Comparison of ENCODE assay signal across 2 cellular contexts in the genomic region with DNA sequence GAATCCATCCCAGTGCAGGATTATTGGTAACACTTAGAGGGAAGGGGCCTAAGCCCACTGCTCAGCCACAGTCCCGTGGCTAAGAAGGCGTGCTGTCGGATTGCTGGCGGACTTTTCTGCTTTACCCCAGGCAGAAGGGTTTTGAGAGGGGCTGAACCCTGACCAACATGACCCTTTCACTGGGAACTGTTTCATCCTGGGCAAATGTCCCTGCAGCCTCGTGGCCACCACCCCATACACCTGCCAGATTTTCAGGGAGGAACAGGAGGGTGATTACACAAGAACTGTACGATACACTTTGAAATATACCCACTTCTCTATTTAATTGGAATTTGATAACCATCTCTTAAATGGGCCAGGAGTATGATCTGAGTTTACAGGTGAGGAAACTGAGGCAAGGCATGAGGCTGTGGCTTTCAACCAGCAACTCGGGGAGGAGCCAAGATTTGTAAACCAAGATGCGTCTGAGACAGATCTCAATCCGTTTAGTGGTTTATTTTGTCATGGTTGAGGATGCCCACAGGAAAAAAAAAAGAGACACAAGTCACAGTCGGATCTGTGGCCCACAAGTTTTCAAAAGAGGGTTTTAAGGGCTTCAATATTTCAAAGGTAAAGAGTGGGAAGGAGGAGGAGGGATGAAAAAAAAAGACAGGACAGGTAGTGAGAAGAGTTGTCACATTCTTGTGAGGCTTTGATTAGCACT.
A peak's percentile ranks its signal among the peaks of the same experiment; 100 is the strongest.
TF ChIP-seq lines count a peak whose summit lies in the region.

No MANE protein-coding gene starts in this region.

TF ChIP-seq in liver, 16 proteins besides CTCF, POLR2A, EP300 and RAD21:
- TF ChIP-seq, protein P1, sequence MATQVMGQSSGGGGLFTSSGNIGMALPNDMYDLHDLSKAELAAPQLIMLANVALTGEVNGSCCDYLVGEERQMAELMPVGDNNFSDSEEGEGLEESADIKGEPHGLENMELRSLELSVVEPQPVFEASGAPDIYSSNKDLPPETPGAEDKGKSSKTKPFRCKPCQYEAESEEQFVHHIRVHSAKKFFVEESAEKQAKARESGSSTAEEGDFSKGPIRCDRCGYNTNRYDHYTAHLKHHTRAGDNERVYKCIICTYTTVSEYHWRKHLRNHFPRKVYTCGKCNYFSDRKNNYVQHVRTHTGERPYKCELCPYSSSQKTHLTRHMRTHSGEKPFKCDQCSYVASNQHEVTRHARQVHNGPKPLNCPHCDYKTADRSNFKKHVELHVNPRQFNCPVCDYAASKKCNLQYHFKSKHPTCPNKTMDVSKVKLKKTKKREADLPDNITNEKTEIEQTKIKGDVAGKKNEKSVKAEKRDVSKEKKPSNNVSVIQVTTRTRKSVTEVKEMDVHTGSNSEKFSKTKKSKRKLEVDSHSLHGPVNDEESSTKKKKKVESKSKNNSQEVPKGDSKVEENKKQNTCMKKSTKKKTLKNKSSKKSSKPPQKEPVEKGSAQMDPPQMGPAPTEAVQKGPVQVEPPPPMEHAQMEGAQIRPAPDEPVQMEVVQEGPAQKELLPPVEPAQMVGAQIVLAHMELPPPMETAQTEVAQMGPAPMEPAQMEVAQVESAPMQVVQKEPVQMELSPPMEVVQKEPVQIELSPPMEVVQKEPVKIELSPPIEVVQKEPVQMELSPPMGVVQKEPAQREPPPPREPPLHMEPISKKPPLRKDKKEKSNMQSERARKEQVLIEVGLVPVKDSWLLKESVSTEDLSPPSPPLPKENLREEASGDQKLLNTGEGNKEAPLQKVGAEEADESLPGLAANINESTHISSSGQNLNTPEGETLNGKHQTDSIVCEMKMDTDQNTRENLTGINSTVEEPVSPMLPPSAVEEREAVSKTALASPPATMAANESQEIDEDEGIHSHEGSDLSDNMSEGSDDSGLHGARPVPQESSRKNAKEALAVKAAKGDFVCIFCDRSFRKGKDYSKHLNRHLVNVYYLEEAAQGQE (IDR thresholded peaks at IDR 0.05) = peak; percentile 41
- TF ChIP-seq, protein P2, sequence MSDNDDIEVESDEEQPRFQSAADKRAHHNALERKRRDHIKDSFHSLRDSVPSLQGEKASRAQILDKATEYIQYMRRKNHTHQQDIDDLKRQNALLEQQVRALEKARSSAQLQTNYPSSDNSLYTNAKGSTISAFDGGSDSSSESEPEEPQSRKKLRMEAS (IDR thresholded peaks at IDR 0.05) = peak; percentile 92
- TF ChIP-seq EGR1 (IDR thresholded peaks at IDR 0.05; ENCODE audit: low read depth in 2 of 2) = no peak
- TF ChIP-seq HNF4A (conservative IDR thresholded peaks at IDR 0.05) = peak; percentile 74 to 85
- TF ChIP-seq FOXA2 (IDR thresholded peaks at IDR 0.05) = no peak
- peak; percentile 59 for TF ChIP-seq YY1 (IDR thresholded peaks at IDR 0.05)
- TF ChIP-seq, protein P3, sequence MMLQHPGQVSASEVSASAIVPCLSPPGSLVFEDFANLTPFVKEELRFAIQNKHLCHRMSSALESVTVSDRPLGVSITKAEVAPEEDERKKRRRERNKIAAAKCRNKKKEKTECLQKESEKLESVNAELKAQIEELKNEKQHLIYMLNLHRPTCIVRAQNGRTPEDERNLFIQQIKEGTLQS (IDR thresholded peaks at IDR 0.05) = no peak
- TF ChIP-seq, protein P4, sequence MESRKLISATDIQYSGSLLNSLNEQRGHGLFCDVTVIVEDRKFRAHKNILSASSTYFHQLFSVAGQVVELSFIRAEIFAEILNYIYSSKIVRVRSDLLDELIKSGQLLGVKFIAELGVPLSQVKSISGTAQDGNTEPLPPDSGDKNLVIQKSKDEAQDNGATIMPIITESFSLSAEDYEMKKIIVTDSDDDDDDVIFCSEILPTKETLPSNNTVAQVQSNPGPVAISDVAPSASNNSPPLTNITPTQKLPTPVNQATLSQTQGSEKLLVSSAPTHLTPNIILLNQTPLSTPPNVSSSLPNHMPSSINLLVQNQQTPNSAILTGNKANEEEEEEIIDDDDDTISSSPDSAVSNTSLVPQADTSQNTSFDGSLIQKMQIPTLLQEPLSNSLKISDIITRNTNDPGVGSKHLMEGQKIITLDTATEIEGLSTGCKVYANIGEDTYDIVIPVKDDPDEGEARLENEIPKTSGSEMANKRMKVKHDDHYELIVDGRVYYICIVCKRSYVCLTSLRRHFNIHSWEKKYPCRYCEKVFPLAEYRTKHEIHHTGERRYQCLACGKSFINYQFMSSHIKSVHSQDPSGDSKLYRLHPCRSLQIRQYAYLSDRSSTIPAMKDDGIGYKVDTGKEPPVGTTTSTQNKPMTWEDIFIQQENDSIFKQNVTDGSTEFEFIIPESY (IDR thresholded peaks at IDR 0.05) = no peak
- no peak for TF ChIP-seq JUND (IDR thresholded peaks at IDR 0.05)
- TF ChIP-seq RXRA (IDR thresholded peaks at IDR 0.05) = peak; percentile 84 to 92
- TF ChIP-seq TAF1 (conservative IDR thresholded peaks at IDR 0.05) = no peak
- peak; percentile 79 for TF ChIP-seq SP1 (IDR thresholded peaks at IDR 0.05)
- peak; percentile 33 for TF ChIP-seq NR2F2 (IDR thresholded peaks at IDR 0.05)
TF ChIP-seq in liver: peak in this region for 7.

TF ChIP-seq in HepG2, 621 proteins besides CTCF, POLR2A, EP300 and RAD21:
- no peak for TF ChIP-seq TOPORS (CRISPR knock-in tag; IDR thresholded peaks at IDR 0.05)
- TF ChIP-seq ZNF788 (CRISPR knock-in tag; IDR thresholded peaks at IDR 0.05; ENCODE audit: borderline replicate concordance) = no peak
- no peak for TF ChIP-seq YY1 (IDR thresholded peaks at IDR 0.05; ENCODE audit: insufficient read depth, insufficient replicate concordance, low read depth, low read length)
- no peak for TF ChIP-seq KMT2A (CRISPR knock-in tag; IDR thresholded peaks at IDR 0.05)
- TF ChIP-seq, protein P5, sequence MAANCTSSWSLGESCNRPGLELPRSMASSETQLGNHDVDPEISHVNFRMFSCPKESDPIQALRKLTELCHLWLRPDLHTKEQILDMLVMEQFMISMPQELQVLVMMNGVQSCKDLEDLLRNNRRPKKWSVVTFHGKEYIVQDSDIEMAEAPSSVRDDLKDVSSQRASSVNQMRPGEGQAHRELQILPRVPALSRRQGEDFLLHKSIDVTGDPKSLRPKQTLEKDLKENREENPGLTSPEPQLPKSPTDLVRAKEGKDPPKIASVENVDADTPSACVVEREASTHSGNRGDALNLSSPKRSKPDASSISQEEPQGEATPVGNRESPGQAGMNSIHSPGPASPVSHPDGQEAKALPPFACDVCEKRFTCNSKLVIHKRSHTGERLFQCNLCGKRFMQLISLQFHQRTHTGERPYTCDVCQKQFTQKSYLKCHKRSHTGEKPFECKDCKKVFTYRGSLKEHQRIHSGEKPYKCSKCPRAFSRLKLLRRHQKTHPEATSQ (CRISPR knock-in tag; IDR thresholded peaks at IDR 0.05; ENCODE audit: borderline replicate concordance) = no peak
- TF ChIP-seq, protein P6, sequence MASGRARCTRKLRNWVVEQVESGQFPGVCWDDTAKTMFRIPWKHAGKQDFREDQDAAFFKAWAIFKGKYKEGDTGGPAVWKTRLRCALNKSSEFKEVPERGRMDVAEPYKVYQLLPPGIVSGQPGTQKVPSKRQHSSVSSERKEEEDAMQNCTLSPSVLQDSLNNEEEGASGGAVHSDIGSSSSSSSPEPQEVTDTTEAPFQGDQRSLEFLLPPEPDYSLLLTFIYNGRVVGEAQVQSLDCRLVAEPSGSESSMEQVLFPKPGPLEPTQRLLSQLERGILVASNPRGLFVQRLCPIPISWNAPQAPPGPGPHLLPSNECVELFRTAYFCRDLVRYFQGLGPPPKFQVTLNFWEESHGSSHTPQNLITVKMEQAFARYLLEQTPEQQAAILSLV (CRISPR knock-in tag; IDR thresholded peaks at IDR 0.05; ENCODE audit: borderline replicate concordance) = no peak
TF ChIP-seq in HepG2: peak in this region for 0.
